Comparison of ENCODE assay signal across 8 cellular contexts in genomic region chr6:149545754-149546471, GRCh38. TPM values are rescaled to one million over a fixed set of nuclear protein-coding genes. Genes with fewer than 3 reads are reported as not detected.
DNase-seq lines count a peak whose midpoint lies in the region; ATAC-seq, FAIRE-seq and TF ChIP-seq lines count a peak whose summit lies in the region.

TSS of gene PPIL4 (minus strand) at chr6:149546043. CDS start at chr6:149546005, 38 bp downstream.

- H3K4me3 ChIP-seq in left ventricle myocardium inferior (peak within 1 kb of the TSS; percentile 86), psoas muscle (peak within 1 kb of the TSS; percentile 96)

- H3K4me3 Mint-ChIP-seq in T-helper 1 cell treated with Interleukin-12 subunit alpha and Interleukin-12 subunit beta and Interleukin-4 antibody, amounts not matched to agents 30 μg/mL and 1 μg/mL, for 36 hours, result peak within 1 kb of the TSS; percentile 97

- no peaks in the 10 kb centered on the region for H3K9me3 Mint-ChIP-seq in T-helper 1 cell treated with Interleukin-12 subunit alpha and Interleukin-12 subunit beta and Interleukin-4 antibody, amounts not matched to agents 30 μg/mL and 1 μg/mL, for 36 hours

- H3K27me3 ChIP-seq in left ventricle myocardium inferior (ENCODE audit: low read depth) (no peaks in the 10 kb centered on the region), psoas muscle (ENCODE audit: insufficient read depth in 3 of 3, low read length in 2 of 3) (no peaks in the 10 kb centered on the region)

- 0% methylated on average over 56 to 71 of the region's 71 CpGs for WGBS in psoas muscle, 3 donors

- H3K27ac ChIP-seq in left ventricle myocardium inferior (replicated peaks), result peak within 1 kb of the TSS; percentile 94
- peak within 1 kb of the TSS; percentile 99 for H3K27ac ChIP-seq in psoas muscle

- H3K4me1 ChIP-seq in left ventricle myocardium inferior (peaks cover 55% of the 10 kb centered on the region), psoas muscle (peaks cover 28% of the 10 kb centered on the region)

- in situ Hi-C loops in GM13977 (cut with MboI; ENCODE audit: low pct_unique_long_range_greater_than_20kb, low sequenced_read_pairs, unreplicated experiment), result no loop called here

- TF ChIP-seq CTCF in GM13977 (IDR thresholded peaks at IDR 0.05; ENCODE audit: extremely low read depth, insufficient read depth, missing control alignments), result peak; percentile 70
- TF ChIP-seq CTCF in left ventricle myocardium inferior (IDR thresholded peaks at IDR 0.05; ENCODE audit: borderline replicate concordance), result peak; percentile 90
- peak; percentile 75 for TF ChIP-seq CTCF in psoas muscle (IDR thresholded peaks at IDR 0.05)

- intact Hi-C loops in left ventricle myocardium inferior (cut with micrococcal nuclease) (no loop called here), psoas muscle (cut with DNase I) (no loop called here)

- H3K4me1 Mint-ChIP-seq in T-helper 1 cell treated with Interleukin-12 subunit alpha and Interleukin-12 subunit beta and Interleukin-4 antibody, amounts not matched to agents 30 μg/mL and 1 μg/mL, for 36 hours (ENCODE audit: low read depth), result peaks cover 33% of the 10 kb centered on the region

- DNase-seq in GM13977 (ENCODE audit: low spot score) (peak; percentile 90), NCI-H146 (lab: John Stamatoyannopoulos, UW) (peak; percentile 97), amygdala (lab: John Stamatoyannopoulos, UW) (peak; percentile 67 to 97 (median 90)), left ventricle myocardium inferior (peak; percentile 98), psoas muscle (peak; percentile 98 to 99), urothelium cell line (ENCODE audit: low spot score) (peak; percentile 94)

- peaks cover 14% of the 10 kb centered on the region for H3K27me3 Mint-ChIP-seq in T-helper 1 cell treated with Interleukin-12 subunit alpha and Interleukin-12 subunit beta and Interleukin-4 antibody, amounts not matched to agents 30 μg/mL and 1 μg/mL, for 36 hours (ENCODE audit: low read depth)

- peak; percentile 87 for ATAC-seq in HG02870 (IDR thresholded peaks at IDR 0.05; ENCODE audit: unreplicated experiment)
- ATAC-seq in psoas muscle, result peak; percentile 98 to 99 (median 99)

- H3K36me3 ChIP-seq in left ventricle myocardium inferior, result peaks cover 8% of the 10 kb centered on the region
- H3K36me3 ChIP-seq in psoas muscle (ENCODE audit: insufficient read depth in 1 of 2, low read depth in 1 of 2), result peaks cover 0 to 1% of the 10 kb centered on the region in 2 donors

- H3K9me3 ChIP-seq in left ventricle myocardium inferior (replicated peaks), result no peaks in the 10 kb centered on the region
- no peaks in the 10 kb centered on the region for H3K9me3 ChIP-seq in psoas muscle

- H3K27ac Mint-ChIP-seq in T-helper 1 cell treated with Interleukin-12 subunit alpha and Interleukin-12 subunit beta and Interleukin-4 antibody, amounts not matched to agents 30 μg/mL and 1 μg/mL, for 36 hours, result peak within 1 kb of the TSS; percentile 99

- H3K36me3 Mint-ChIP-seq in T-helper 1 cell treated with Interleukin-12 subunit alpha and Interleukin-12 subunit beta and Interleukin-4 antibody, amounts not matched to agents 30 μg/mL and 1 μg/mL, for 36 hours (ENCODE audit: low read depth), result peaks cover 9% of the 10 kb centered on the region

- peak; percentile 76 for FAIRE-seq in urothelium cell line (lab: Jason Lieb, UNC)

RNA-seq across cellular contexts. Expression of gene PPIL4, which starts in this region (rescaled TPM):
- total RNA-seq in left ventricle myocardium inferior, result 15.7 TPM
- 10 to 100 TPM; 14.7 to 32.4 (median 22.3) TPM for total RNA-seq in psoas muscle
- 1 to 10 TPM; 6.9 to 8.4 (median 8.3) TPM for polyA plus RNA-seq in psoas muscle

Comparison
In these comparisons a context has a peak if more than half of its experiments do, and no peak if none do; other contexts are left out.
1. Peak in every context shown above with its lines: DNase-seq, ATAC-seq, H3K4me3 ChIP-seq and H3K27ac ChIP-seq.